In genomic region chr19:45403781-45404556, GRCh38 we compare ENCODE assay signal across 1 cellular context.
A peak's percentile ranks its signal among the peaks of the same experiment; 100 is the strongest.
TF ChIP-seq lines count a peak whose summit lies in the region.

No MANE protein-coding gene starts in this region.

TF ChIP-seq in K562, 482 proteins besides CTCF, POLR2A, EP300 and RAD21 (continued from another document and continues in another):
- TF ChIP-seq ZNF121 (CRISPR knock-in tag; conservative IDR thresholded peaks at IDR 0.05) (no peak), NKRF (IDR thresholded peaks at IDR 0.05; ENCODE audit: borderline replicate concordance) (peak; percentile 56; the same call in 1 of the 2 replicates), SUPT5H (IDR thresholded peaks at IDR 0.05) (no peak), NUFIP1 (IDR thresholded peaks at IDR 0.05; ENCODE audit: partially characterized antibody) (no peak), ZBTB49 (CRISPR knock-in tag; IDR thresholded peaks at IDR 0.05; ENCODE audit: borderline replicate concordance) (no peak), POLR2AphosphoS5 (IDR thresholded peaks at IDR 0.05; ENCODE audit: control insufficient read depth, insufficient read depth, low read depth, low read length) (no peak), SMARCE1 (IDR thresholded peaks at IDR 0.05) (0 out of 2 replicates have a peak, but pooled peaks have one; percentile 18), HCFC1 (IDR thresholded peaks at IDR 0.05; ENCODE audit: low read depth, low read length) (peak; percentile 6), NCOA6 (IDR thresholded peaks at IDR 0.05) (no peak), DNMT1 (IDR thresholded peaks at IDR 0.05) (no peak), ZBTB12 (CRISPR knock-in tag; IDR thresholded peaks at IDR 0.05) (no peak), MEIS2 (IDR thresholded peaks at IDR 0.05; ENCODE audit: partially characterized antibody) (no peak), JUN (IDR thresholded peaks at IDR 0.05; ENCODE audit: borderline replicate concordance, low read depth, low read length) (no peak), JUN (CRISPR knock-in tag; IDR thresholded peaks at IDR 0.05; ENCODE audit: borderline replicate concordance) (no peak), ZNF184 (CRISPR knock-in tag; IDR thresholded peaks at IDR 0.05) (no peak), EGR1 (conservative IDR thresholded peaks at IDR 0.05) (peak; percentile 88), TCF3 (CRISPR knock-in tag; IDR thresholded peaks at IDR 0.05) (no peak), ZNF655 (CRISPR knock-in tag; IDR thresholded peaks at IDR 0.05) (no peak), DACH1 (IDR thresholded peaks at IDR 0.05; ENCODE audit: partially characterized antibody) (peak; percentile 85), ZNF398 (CRISPR knock-in tag; IDR thresholded peaks at IDR 0.05) (no peak), HDAC2 (IDR thresholded peaks at IDR 0.05) (peak; percentile 62; the same call in 1 of the 2 replicates), IFI16 (CRISPR knock-in tag; IDR thresholded peaks at IDR 0.05) (no peak), GABPB1 (CRISPR knock-in tag; IDR thresholded peaks at IDR 0.05) (no peak), CBX3 (IDR thresholded peaks at IDR 0.05; ENCODE audit: borderline replicate concordance in 1 of 2, low read length in 2 of 2) (no peak), ZNF586 (CRISPR knock-in tag; conservative IDR thresholded peaks at IDR 0.05) (no peak), ZNF12 (CRISPR knock-in tag; IDR thresholded peaks at IDR 0.05) (no peak), BCOR (IDR thresholded peaks at IDR 0.05) (peak; percentile 64; the same call in 1 of the 2 replicates), THAP12 (CRISPR knock-in tag; IDR thresholded peaks at IDR 0.05) (no peak), L3MBTL2 (IDR thresholded peaks at IDR 0.05) (0 out of 2 replicates have a peak, but pooled peaks have one; percentile 22), HDAC8 (tag; IDR thresholded peaks at IDR 0.05) (no peak), PATZ1 (CRISPR knock-in tag; IDR thresholded peaks at IDR 0.05; ENCODE audit: borderline replicate concordance) (no peak), ZNF280B (CRISPR knock-in tag; IDR thresholded peaks at IDR 0.05) (no peak), BCL6 (CRISPR knock-in tag; IDR thresholded peaks at IDR 0.05) (no peak), SIN3B (IDR thresholded peaks at IDR 0.05; ENCODE audit: low read depth) (no peak), PCBP1 (IDR thresholded peaks at IDR 0.05; ENCODE audit: low read depth, low read length, poor library complexity, severe bottlenecking) (no peak), ZBTB1 (CRISPR knock-in tag; IDR thresholded peaks at IDR 0.05; ENCODE audit: borderline replicate concordance, low read depth) (no peak), E2F5 (CRISPR knock-in tag; IDR thresholded peaks at IDR 0.05) (no peak), FOXA1 (IDR thresholded peaks at IDR 0.05; ENCODE audit: borderline replicate concordance) (no peak), SREBF2 (CRISPR knock-in tag; IDR thresholded peaks at IDR 0.05) (no peak), ZC3H4 (CRISPR knock-in tag; IDR thresholded peaks at IDR 0.05; ENCODE audit: borderline replicate concordance) (no peak), MEF2D (tag; conservative IDR thresholded peaks at IDR 0.05; ENCODE audit: low read depth) (0 out of 2 replicates have a peak, but pooled peaks have one; percentile 41), TOE1 (IDR thresholded peaks at IDR 0.05; ENCODE audit: borderline replicate concordance) (peak; percentile 85; the same call in 1 of the 2 replicates), TOE1 (CRISPR knock-in tag; IDR thresholded peaks at IDR 0.05; ENCODE audit: borderline replicate concordance, low read depth) (no peak), ELF1 (tag; IDR thresholded peaks at IDR 0.05) (peak; percentile 42; the same call in 1 of the 2 replicates), MLX (CRISPR knock-in tag; conservative IDR thresholded peaks at IDR 0.05) (0 out of 4 replicates have a peak, but pooled peaks of 1 of the 2 experiments have one; percentile 15), ZNF217 (CRISPR knock-in tag; IDR thresholded peaks at IDR 0.05) (no peak), MLLT1 (IDR thresholded peaks at IDR 0.05) (no peak), STAT5A (IDR thresholded peaks at IDR 0.05; ENCODE audit: borderline replicate concordance, low read length) (no peak), TEAD1 (CRISPR knock-in tag; IDR thresholded peaks at IDR 0.05) (no peak)
